In genomic region chr6:147448212-147448611, GRCh38 we compare ENCODE assay signal across 8 cellular contexts.
DNase-seq lines count a peak whose midpoint lies in the region; ATAC-seq and TF ChIP-seq lines count a peak whose summit lies in the region.

No MANE protein-coding gene starts in this region.

- no peak for TF ChIP-seq CTCF in activated B cell treated with CpG ODN at 0.5 μM for 24 hours (IDR thresholded peaks at IDR 0.05)

- DNase-seq in Daoy (ENCODE audit: low read depth) (peak; percentile 66), activated B cell treated with CpG ODN at 0.5 μM for 24 hours (no peak), memory B cell (ENCODE audit: low spot score in 2 of 2) (no peak), T-helper 17 cell (no peak), SHP77 treated with DMSO at 0.1 percent for 48 hours (lab: John Stamatoyannopoulos, UW) (no peak)
- DNase-seq in activated CD4-positive, alpha-beta T cell treated with anti-CD3 and anti-CD28 coated beads, Interleukin-2, amount 10 ng/mL, durations not matched to agents 7 days and 5 days, result no peak

- CTCF ChIA-PET in activated B cell treated with CpG ODN at 0.5 μM for 24 hours (lab: Charles Lee), result interaction anchor here (0.7 kb wide), 1 partner anchor 201 kb away, joined by 3 read pairs; no protein-coding TSS in a partner anchor
- CTCF ChIA-PET in activated CD4-positive, alpha-beta T cell treated with anti-CD3 and anti-CD28 coated beads, Interleukin-2, amount 10 ng/mL, durations not matched to agents 7 days and 5 days (lab: Charles Lee), result no interaction called here

- H3K4me1 Mint-ChIP-seq in activated B cell treated with CpG ODN at 0.5 μM for 24 hours, result peaks cover 13% of the 10 kb centered on the region
- peaks cover 10% of the 10 kb centered on the region for H3K4me1 Mint-ChIP-seq in memory B cell
- H3K4me1 Mint-ChIP-seq in T-helper 17 cell, result peaks cover 8% of the 10 kb centered on the region
- H3K4me1 Mint-ChIP-seq in activated CD4-positive, alpha-beta T cell treated with anti-CD3 and anti-CD28 coated beads, Interleukin-2, amount 10 ng/mL, durations not matched to agents 7 days and 5 days, result no peaks in the 10 kb centered on the region

- no peaks in the 10 kb centered on the region for H3K9me3 ChIP-seq in T-helper 17 cell (ENCODE audit: control insufficient read depth, low read length, poor library complexity, severe bottlenecking)

- intact Hi-C loops in activated B cell treated with CpG ODN at 0.5 μM for 24 hours (cut with micrococcal nuclease), result no loop called here

- no peaks in the 10 kb centered on the region for H3K36me3 Mint-ChIP-seq in activated B cell treated with CpG ODN at 0.5 μM for 24 hours (ENCODE audit: low read depth)
- no peaks in the 10 kb centered on the region for H3K36me3 Mint-ChIP-seq in memory B cell
- no peaks in the 10 kb centered on the region for H3K36me3 Mint-ChIP-seq in T-helper 17 cell (ENCODE audit: low read depth)
- H3K36me3 Mint-ChIP-seq in activated CD4-positive, alpha-beta T cell treated with anti-CD3 and anti-CD28 coated beads, Interleukin-2, amount 10 ng/mL, durations not matched to agents 7 days and 5 days (ENCODE audit: low read depth), result no peaks in the 10 kb centered on the region

- POLR2A ChIA-PET in activated B cell treated with CpG ODN at 0.5 μM for 24 hours (lab: Charles Lee), result no interaction called here
- POLR2A ChIA-PET in activated CD4-positive, alpha-beta T cell treated with anti-CD3 and anti-CD28 coated beads, Interleukin-2, amount 10 ng/mL, durations not matched to agents 7 days and 5 days (lab: Charles Lee), result no interaction called here

- peak; percentile 82 for ATAC-seq in HG03342 (IDR thresholded peaks at IDR 0.05; ENCODE audit: unreplicated experiment)
- peak; percentile 47 for ATAC-seq in activated B cell treated with CpG ODN at 0.5 μM for 24 hours (ENCODE audit: low read depth)
- peak; percentile 74 for ATAC-seq in memory B cell (ENCODE audit: low read depth)
- no peak for ATAC-seq in HG02973 (IDR thresholded peaks at IDR 0.05; ENCODE audit: unreplicated experiment)
- no peak for ATAC-seq in T-helper 17 cell

- H3K4me3 Mint-ChIP-seq in activated B cell treated with CpG ODN at 0.5 μM for 24 hours (peak overlapping the region; percentile 19), memory B cell (peak overlapping the region; percentile 7), T-helper 17 cell (no peak overlapping the region)
- H3K4me3 Mint-ChIP-seq in activated CD4-positive, alpha-beta T cell treated with anti-CD3 and anti-CD28 coated beads, Interleukin-2, amount 10 ng/mL, durations not matched to agents 7 days and 5 days, result no peak overlapping the region

- H3K27ac Mint-ChIP-seq in activated B cell treated with CpG ODN at 0.5 μM for 24 hours (no peak overlapping the region), memory B cell (no peak overlapping the region), T-helper 17 cell (no peak overlapping the region)
- no peak overlapping the region for H3K27ac Mint-ChIP-seq in activated CD4-positive, alpha-beta T cell treated with anti-CD3 and anti-CD28 coated beads, Interleukin-2, amount 10 ng/mL, durations not matched to agents 7 days and 5 days

- H3K27me3 Mint-ChIP-seq in activated B cell treated with CpG ODN at 0.5 μM for 24 hours, result peaks cover 4% of the 10 kb centered on the region
- H3K27me3 Mint-ChIP-seq in memory B cell, result peaks cover 8% of the 10 kb centered on the region
- H3K27me3 Mint-ChIP-seq in T-helper 17 cell, result peaks cover 28% of the 10 kb centered on the region
- H3K27me3 Mint-ChIP-seq in activated CD4-positive, alpha-beta T cell treated with anti-CD3 and anti-CD28 coated beads, Interleukin-2, amount 10 ng/mL, durations not matched to agents 7 days and 5 days, result no peaks in the 10 kb centered on the region

- H3K9me3 Mint-ChIP-seq in activated B cell treated with CpG ODN at 0.5 μM for 24 hours (no peaks in the 10 kb centered on the region), memory B cell (peaks cover 2% of the 10 kb centered on the region)
- no peaks in the 10 kb centered on the region for H3K9me3 Mint-ChIP-seq in activated CD4-positive, alpha-beta T cell treated with anti-CD3 and anti-CD28 coated beads, Interleukin-2, amount 10 ng/mL, durations not matched to agents 7 days and 5 days

Comparison
In these comparisons a context has a peak if more than half of its experiments do, and no peak if none do; other contexts are left out.
1. ATAC-seq: peak in HG03342 (single experiment), activated B cell treated with CpG ODN at 0.5 μM for 24 hours (single experiment) and memory B cell (single experiment); none in HG02973 (single experiment) and T-helper 17 cell (single experiment).
2. H3K4me3 Mint-ChIP-seq: peak in activated B cell treated with CpG ODN at 0.5 μM for 24 hours (single experiment) and memory B cell (single experiment); none in T-helper 17 cell (single experiment) and activated CD4-positive, alpha-beta T cell treated with anti-CD3 and anti-CD28 coated beads, Interleukin-2, amount 10 ng/mL, durations not matched to agents 7 days and 5 days (single experiment).